15 cellular contexts compared by ENCODE assay signal in the genomic region with DNA sequence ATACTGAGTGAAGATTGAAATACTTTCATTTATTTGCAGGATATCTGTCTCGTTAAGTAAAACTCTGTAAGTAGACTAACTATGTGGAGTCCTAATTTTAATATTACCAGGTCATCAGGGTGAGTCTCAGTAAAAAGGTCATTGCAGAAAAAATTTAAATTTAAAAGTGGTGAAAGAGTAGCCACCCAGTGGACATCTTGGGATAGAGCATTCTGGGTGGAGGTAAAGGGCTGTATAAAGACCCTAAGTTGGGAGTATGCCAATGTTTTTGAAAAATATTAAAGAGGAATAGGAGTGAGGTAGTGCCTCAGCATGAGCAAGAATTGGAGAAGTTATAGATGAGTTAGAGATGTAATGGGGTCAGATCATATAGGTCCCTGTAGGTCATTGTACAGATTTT.
DNase-seq lines count a peak whose midpoint lies in the region; ATAC-seq and TF ChIP-seq lines count a peak whose summit lies in the region.
"Had no signal": no experiment of that assay in that cellular context is flagged by ENCODE, and none has a peak within 500 bp of the region (broad histone marks: within the 10 kb centered on the region; RNA-seq: fewer than 3 reads in every experiment).

No MANE protein-coding gene starts in this region.

- H3K9me2 ChIP-seq in PC-3 (replicated peaks; ENCODE audit: low read length): no peaks in the 10 kb centered on the region

- peak; percentile 43 for TF ChIP-seq CTCF in AG04450 (IDR thresholded peaks at IDR 0.05; ENCODE audit: low read depth, low read length)
- TF ChIP-seq CTCF in GM12872 (IDR thresholded peaks at IDR 0.05; ENCODE audit: insufficient read depth, low read depth, low read length): peak; percentile 26; the same call in 1 of the 3 replicates
- TF ChIP-seq CTCF in PC-3 (conservative IDR thresholded peaks at IDR 0.05; ENCODE audit: low read depth, low read length): peak; percentile 62
- peak; percentile 49 for TF ChIP-seq CTCF in fibroblast of the aortic adventitia (IDR thresholded peaks at IDR 0.05; ENCODE audit: insufficient read depth, low read length)
- no peak for TF ChIP-seq CTCF in Peyer's patch (IDR thresholded peaks at IDR 0.05)

- no peak overlapping the region for H3K9ac ChIP-seq in PC-3 (ENCODE audit: low read length)

- no peak overlapping the region for H3K4me2 ChIP-seq in PC-3 (ENCODE audit: low read length)

- POLR2A ChIA-PET in AG04450 (lab: Yijun Ruan, JAX) (no interaction called here), PC-3 (lab: Charles Lee; ENCODE audit: unreplicated experiment) (interaction anchor here (0.6 kb wide), 1 partner anchor 91 kb away, joined by 4 read pairs; no protein-coding TSS in a partner anchor)

- H3K9me3 Mint-ChIP-seq in activated CD4-positive, alpha-beta T cell treated with anti-CD3 and anti-CD28 coated beads, Interleukin-2, amount 10 ng/mL, durations not matched to agents 24 days and 14 days: peaks cover 9% of the 10 kb centered on the region
- H3K9me3 Mint-ChIP-seq: activated naive CD8-positive, alpha-beta T cell treated with anti-CD3 and anti-CD28 coated beads, Interleukin-2, amount 50 U/mL, for 24 hours; stimulated activated naive CD8-positive, alpha-beta T cell treated with anti-CD3 and anti-CD28 coated beads, Interleukin-15, Interleukin-2, amounts not matched to agents 100 ng/mL and 50 ng/mL, for 24 hours had no signal

- H2AFZ ChIP-seq in PC-3 (ENCODE audit: low read length): no peak overlapping the region

- no peak overlapping the region for H3K27ac ChIP-seq in AG04450 (ENCODE audit: low read depth, low read length)
- H3K27ac ChIP-seq in PC-3 (ENCODE audit: low read length): no peak overlapping the region
- H3K27ac ChIP-seq in Peyer's patch: no peak overlapping the region

- H3K36me3 ChIP-seq in PC-3 (ENCODE audit: low read depth, low read length) (no peaks in the 10 kb centered on the region), Peyer's patch (no peaks in the 10 kb centered on the region)
- H3K36me3 ChIP-seq: HAP-1 had no signal

- ATAC-seq in PC-3 (no peak), HG03025 (IDR thresholded peaks at IDR 0.05; ENCODE audit: low FRiP score, unreplicated experiment) (no peak), HG02642 (IDR thresholded peaks at IDR 0.05; ENCODE audit: poor library complexity, unreplicated experiment) (no peak)
- ATAC-seq: activated naive CD8-positive, alpha-beta T cell treated with anti-CD3 and anti-CD28 coated beads, Interleukin-2, amount 50 U/mL, for 24 hours had no signal

- H3K27me3 ChIP-seq in AG04450 (ENCODE audit: control insufficient read depth, insufficient read depth, low read length): no peaks in the 10 kb centered on the region
- H3K27me3 ChIP-seq in PC-3 (ENCODE audit: low read length): no peaks in the 10 kb centered on the region
- no peaks in the 10 kb centered on the region for H3K27me3 ChIP-seq in Peyer's patch

- no peaks in the 10 kb centered on the region for H3K9me3 ChIP-seq in AG04450 (ENCODE audit: control insufficient read depth, insufficient read depth, low read length)
- H3K9me3 ChIP-seq in PC-3 (ENCODE audit: low read length): no peaks in the 10 kb centered on the region
- H3K9me3 ChIP-seq in Peyer's patch: no peaks in the 10 kb centered on the region
- H3K9me3 ChIP-seq: HAP-1 had no signal

- CTCF ChIA-PET in AG04450 (lab: Charles Lee) (interaction anchor here (0.6 kb wide), 1 partner anchor 129 kb away, joined by 3 read pairs; no protein-coding TSS in a partner anchor), PC-3 (lab: Charles Lee) (no interaction called here)

- intact Hi-C loops in PC-3 (cut with micrococcal nuclease): no loop called here
- intact Hi-C loops in activated CD4-positive, alpha-beta T cell treated with anti-CD3 and anti-CD28 coated beads, Interleukin-2, amount 10 ng/mL, durations not matched to agents 24 days and 14 days (cut with micrococcal nuclease): no loop called here

- no peak for TF ChIP-seq POLR2A in Peyer's patch (IDR thresholded peaks at IDR 0.05)

- H3K4me3 Mint-ChIP-seq in activated CD4-positive, alpha-beta T cell treated with anti-CD3 and anti-CD28 coated beads, Interleukin-2, amount 10 ng/mL, durations not matched to agents 24 days and 14 days: no peak overlapping the region
- H3K4me3 Mint-ChIP-seq: activated naive CD8-positive, alpha-beta T cell treated with anti-CD3 and anti-CD28 coated beads, Interleukin-2, amount 50 U/mL, for 24 hours; CD14-positive monocyte; stimulated activated naive CD8-positive, alpha-beta T cell treated with anti-CD3 and anti-CD28 coated beads, Interleukin-15, Interleukin-2, amounts not matched to agents 100 ng/mL and 50 ng/mL, for 24 hours had no signal

- H3K4me1 ChIP-seq in PC-3 (ENCODE audit: insufficient read depth, low read length) (no peaks in the 10 kb centered on the region), Peyer's patch (no peaks in the 10 kb centered on the region)
- H3K4me1 ChIP-seq: HAP-1 had no signal

- no peak overlapping the region for H3K27ac Mint-ChIP-seq in activated CD4-positive, alpha-beta T cell treated with anti-CD3 and anti-CD28 coated beads, Interleukin-2, amount 10 ng/mL, durations not matched to agents 24 days and 14 days
- H3K27ac Mint-ChIP-seq: activated naive CD8-positive, alpha-beta T cell treated with anti-CD3 and anti-CD28 coated beads, Interleukin-2, amount 50 U/mL, for 24 hours; CD14-positive monocyte; stimulated activated naive CD8-positive, alpha-beta T cell treated with anti-CD3 and anti-CD28 coated beads, Interleukin-15, Interleukin-2, amounts not matched to agents 100 ng/mL and 50 ng/mL, for 24 hours had no signal

- DNase-seq in AG04450 (ENCODE audit: low read depth, low spot score) (no peak), PC-3 (no peak), fibroblast of the aortic adventitia (ENCODE audit: low read depth) (no peak), Peyer's patch (no peak)
- no peak for DNase-seq in activated CD4-positive, alpha-beta T cell treated with anti-CD3 and anti-CD28 coated beads, Interleukin-2, amount 10 ng/mL, durations not matched to agents 24 days and 14 days
- DNase-seq: activated naive CD8-positive, alpha-beta T cell treated with anti-CD3 and anti-CD28 coated beads, Interleukin-2, amount 50 U/mL, for 24 hours; effector CD4-positive, alpha-beta T cell; stimulated activated CD4-positive, alpha-beta T cell treated with anti-CD3 and anti-CD28 coated beads, Interleukin-2, amount 100 ng/mL, for 48 hours; T-helper 9 cell had no signal

- H4K20me1 ChIP-seq in PC-3 (ENCODE audit: low read length): no peaks in the 10 kb centered on the region

- H3K4me1 Mint-ChIP-seq in activated CD4-positive, alpha-beta T cell treated with anti-CD3 and anti-CD28 coated beads, Interleukin-2, amount 10 ng/mL, durations not matched to agents 24 days and 14 days: no peaks in the 10 kb centered on the region
- H3K4me1 Mint-ChIP-seq: activated naive CD8-positive, alpha-beta T cell treated with anti-CD3 and anti-CD28 coated beads, Interleukin-2, amount 50 U/mL, for 24 hours; CD14-positive monocyte had no signal

- no peaks in the 10 kb centered on the region for H3K36me3 Mint-ChIP-seq in activated CD4-positive, alpha-beta T cell treated with anti-CD3 and anti-CD28 coated beads, Interleukin-2, amount 10 ng/mL, durations not matched to agents 24 days and 14 days (ENCODE audit: low read depth)
- H3K36me3 Mint-ChIP-seq: CD14-positive monocyte had no signal

- no TSS peak for BruUV-seq in PC-3 (replicated peaks; lab: Mats Ljungman, UMichigan)

- H3K79me2 ChIP-seq in PC-3 (ENCODE audit: low read length): no peaks in the 10 kb centered on the region

- H3F3A ChIP-seq in PC-3 (ENCODE audit: low read length, unreplicated experiment): no peaks in the 10 kb centered on the region

- H3K4me3 ChIP-seq in AG04450 (ENCODE audit: low read depth, low read length) (no peak overlapping the region), PC-3 (ENCODE audit: low read length) (no peak overlapping the region), fibroblast of the aortic adventitia (ENCODE audit: low read depth, low read length) (no peak overlapping the region), Peyer's patch (no peak overlapping the region)
- H3K4me3 ChIP-seq: HAP-1 had no signal

- peaks cover 4% of the 10 kb centered on the region for H3K27me3 Mint-ChIP-seq in activated CD4-positive, alpha-beta T cell treated with anti-CD3 and anti-CD28 coated beads, Interleukin-2, amount 10 ng/mL, durations not matched to agents 24 days and 14 days

Comparison
In these comparisons a context has a peak if more than half of its experiments do, and no peak if none do; other contexts are left out.
1. CTCF ChIP-seq: peak in AG04450 (single experiment), GM12872 (single experiment), PC-3 (single experiment) and fibroblast of the aortic adventitia (single experiment); none in Peyer's patch (0 of 6).